Comparison of ENCODE assay signal across 20 cellular contexts in genomic region chr1:117675907-117676430, GRCh38.
DNase-seq lines count a peak whose midpoint lies in the region; ATAC-seq and TF ChIP-seq lines count a peak whose summit lies in the region.
"Had no signal": no experiment of that assay in that cellular context is flagged by ENCODE, and none has a peak within 500 bp of the region (broad histone marks: within the 10 kb centered on the region; RNA-seq: fewer than 3 reads in every experiment).

No MANE protein-coding gene starts in this region.

- no peak overlapping the region for H2AK9ac ChIP-seq in IMR-90 (replicated peaks; ENCODE audit: low read depth, low read length, poor library complexity)

- H3K36me3 ChIP-seq in IMR-90 (ENCODE audit: control insufficient read depth, insufficient read depth, low read length) = no peaks in the 10 kb centered on the region
- no peaks in the 10 kb centered on the region for H3K36me3 ChIP-seq in testis (ENCODE audit: low read depth, missing control alignments)
- H3K36me3 ChIP-seq: BLaER1 had no signal

- H3K4me1 Mint-ChIP-seq in MCF 10A (ENCODE audit: insufficient read depth, unreplicated experiment) = no peaks in the 10 kb centered on the region
- peaks cover 11 to 17% of the 10 kb centered on the region in 2 donors for H3K4me1 Mint-ChIP-seq in effector memory CD8-positive, alpha-beta T cell (ENCODE audit: low read depth in 2 of 2)

- TF ChIP-seq RAD21 in IMR-90 (IDR thresholded peaks at IDR 0.05; ENCODE audit: low read length) = no peak

- peaks cover 15% of the 10 kb centered on the region for H3K9me1 ChIP-seq in IMR-90 (ENCODE audit: insufficient read depth, low read length)

- peaks cover 10% of the 10 kb centered on the region for H3K27me3 Mint-ChIP-seq in MCF 10A (ENCODE audit: insufficient read depth, unreplicated experiment)
- no peaks in the 10 kb centered on the region for H3K27me3 Mint-ChIP-seq in effector memory CD8-positive, alpha-beta T cell

- WGBS in IMR-90 (ENCODE audit: extremely low coverage in 2 of 2, insufficient read length in 1 of 2), 2 experiments = 90% methylated on average over 2 of the region's 3 CpGs; no CpG with 5 or more reads in 1 of the 2 experiments
- WGBS in testis, 2 donors = 53 to 63% methylated on average over 3 of the region's 3 CpGs

- H3K14ac ChIP-seq in IMR-90 (replicated peaks; ENCODE audit: low read depth, low read length) = no peak overlapping the region

- H3K23ac ChIP-seq in IMR-90 (ENCODE audit: low read depth, low read length) = no peak overlapping the region

- H3K27ac ChIP-seq in IMR-90 (ENCODE audit: insufficient read depth, low read length) = no peak overlapping the region
- H3K27ac ChIP-seq in testis = no peak overlapping the region
- H3K27ac ChIP-seq: BLaER1, GM23248 had no signal

- H2BK20ac ChIP-seq in IMR-90 (ENCODE audit: low read depth, low read length) = no peak overlapping the region

- no peak for ATAC-seq in IMR-90 (ENCODE audit: low read depth)
- ATAC-seq in HG02610 (IDR thresholded peaks at IDR 0.05; ENCODE audit: unreplicated experiment) = no peak
- ATAC-seq in effector memory CD8-positive, alpha-beta T cell (replicated peaks) = no peak
- ATAC-seq: HCT116, PC-3 had no signal

- TF ChIP-seq CTCF in IMR-90 (conservative IDR thresholded peaks at IDR 0.05; ENCODE audit: low read depth, low read length) = no peak
- TF ChIP-seq CTCF in testis (IDR thresholded peaks at IDR 0.05) = no peak
- TF ChIP-seq CTCF in MCF 10A (IDR thresholded peaks at IDR 0.05; ENCODE audit: unreplicated experiment) = no peak

- no peak overlapping the region for H3K9ac ChIP-seq in IMR-90 (ENCODE audit: low read depth, low read length)
- H3K9ac ChIP-seq: BLaER1, GM23248 had no signal

- H3K4me3 ChIP-seq in IMR-90 (ENCODE audit: insufficient read depth, low read depth, low read length) = no peak overlapping the region
- H3K4me3 ChIP-seq in testis = no peak overlapping the region
- H3K4me3 ChIP-seq: BLaER1, GM12878, GM23248 had no signal

- H2BK5ac ChIP-seq in IMR-90 (ENCODE audit: low read depth, low read length, poor library complexity, severe bottlenecking) = no peak overlapping the region

- no peak overlapping the region for H3K56ac ChIP-seq in IMR-90 (ENCODE audit: extremely low read depth, insufficient read depth, low read length)

- H2AFZ ChIP-seq in IMR-90 (replicated peaks; ENCODE audit: low read length, poor library complexity) = no peak overlapping the region
- H2AFZ ChIP-seq: GM23248 had no signal

- no peak overlapping the region for H2BK120ac ChIP-seq in IMR-90 (ENCODE audit: low read depth, low read length)

- POLR2A ChIA-PET in IMR-90 (lab: Charles Lee; ENCODE audit: unreplicated experiment) (no interaction called here), MCF 10A (lab: Yijun Ruan, JAX) (interaction anchor here (0.6 to 1.0 kb wide), 4 partner anchors 20 to 1191 kb away, joined by 3 to 4 read pairs (median 3); no protein-coding TSS in a partner anchor)

- H3K4me3 Mint-ChIP-seq in MCF 10A (ENCODE audit: unreplicated experiment) = no peak overlapping the region
- H3K4me3 Mint-ChIP-seq in effector memory CD8-positive, alpha-beta T cell = no peak overlapping the region
- H3K4me3 Mint-ChIP-seq: CD8-positive, alpha-beta memory T cell had no signal

- no peaks in the 10 kb centered on the region; the same call in 1 of the 2 replicates for H4K20me1 ChIP-seq in IMR-90 (ENCODE audit: insufficient read depth, low read length)
- H4K20me1 ChIP-seq: BLaER1 had no signal

- no peak overlapping the region for H3K18ac ChIP-seq in IMR-90 (ENCODE audit: low read depth, low read length)

- intact Hi-C loops in IMR-90 (cut with micrococcal nuclease) = no loop called here
- intact Hi-C loops in testis (cut with DNase I; ENCODE audit: low total_unique reads) = no loop called here
- intact Hi-C loops in MCF 10A (cut with micrococcal nuclease) = loop anchor here (5.0 to 10.0 kb wide), 2 partner anchors 141 to 164 kb away; no protein-coding TSS in a partner anchor

- H4K5ac ChIP-seq in IMR-90 (ENCODE audit: low read depth, low read length) = no peak overlapping the region

- H3K9me3 Mint-ChIP-seq in MCF 10A (ENCODE audit: unreplicated experiment) = no peaks in the 10 kb centered on the region
- no peaks in the 10 kb centered on the region for H3K9me3 Mint-ChIP-seq in effector memory CD8-positive, alpha-beta T cell
- H3K9me3 Mint-ChIP-seq: CD8-positive, alpha-beta memory T cell had no signal

- in situ Hi-C loops in IMR-90 (cut with MboI; ENCODE audit: low sequenced_read_pairs) = no loop called here

- no peak overlapping the region for H3K4me2 ChIP-seq in IMR-90 (ENCODE audit: low read depth, low read length)
- H3K4me2 ChIP-seq: BLaER1 had no signal

- dilution Hi-C loops in IMR-90 (cut with HindIII; ENCODE audit: low sequenced_read_pairs, unreplicated experiment) = no loop called here

- H3K4ac ChIP-seq in IMR-90 (ENCODE audit: low read depth, low read length) = peak overlapping the region; percentile 8; the same call in 1 of the 2 replicates

- H3K36me3 Mint-ChIP-seq in MCF 10A (ENCODE audit: insufficient read depth, unreplicated experiment) = no peaks in the 10 kb centered on the region
- no peaks in the 10 kb centered on the region for H3K36me3 Mint-ChIP-seq in effector memory CD8-positive, alpha-beta T cell (ENCODE audit: insufficient read depth)
- H3K36me3 Mint-ChIP-seq: CD8-positive, alpha-beta memory T cell had no signal

- TF ChIP-seq POLR2A in IMR-90 (IDR thresholded peaks at IDR 0.05; ENCODE audit: low read depth, low read length) = no peak
- TF ChIP-seq POLR2A in testis (IDR thresholded peaks at IDR 0.05) = no peak

- H3K9me3 ChIP-seq in IMR-90 (ENCODE audit: control insufficient read depth, insufficient read depth, low read length) = no peaks in the 10 kb centered on the region
- H3K9me3 ChIP-seq in testis = no peaks in the 10 kb centered on the region
- H3K9me3 ChIP-seq: BLaER1 had no signal

- CTCF ChIA-PET in IMR-90 (lab: Yijun Ruan, JAX) (no interaction called here), MCF 10A (lab: Yijun Ruan, JAX) (interaction anchor here (0.5 to 1.1 kb wide), 4 partner anchors 19 to 621 kb away, joined by 3 to 4 read pairs (median 4); no protein-coding TSS in a partner anchor)

- H3K79me1 ChIP-seq in IMR-90 (ENCODE audit: low read depth in 1 of 2, low read length in 2 of 2) = no peaks in the 10 kb centered on the region

- DNase-seq in IMR-90 = no peak
- DNase-seq in foreskin melanocyte = peak; percentile 32
- DNase-seq in islet precursor cell = peak; percentile 22
- peak; percentile 36 for DNase-seq in testis
- DNase-seq in MCF 10A (ENCODE audit: unreplicated experiment) = no peak
- DNase-seq in effector memory CD8-positive, alpha-beta T cell = no peak
- DNase-seq: CD8-positive, alpha-beta memory T cell; DMS 273 treated with DMSO at 0.1 percent for 48 hours; GDM1; GM23248; KBM-7; NCI-H1436; NCI-H2029; NCI-H446 treated with DMSO at 0.1 percent for 48 hours; NCI-H774; PC-3 had no signal

- no peak overlapping the region for H4K91ac ChIP-seq in IMR-90 (ENCODE audit: insufficient read depth, low read depth, low read length)

- H3K27me3 ChIP-seq in IMR-90 (ENCODE audit: control insufficient read depth, insufficient read depth, low read length) (no peaks in the 10 kb centered on the region), testis (no peaks in the 10 kb centered on the region)
- H3K27me3 ChIP-seq: BLaER1 had no signal

- H3K4me1 ChIP-seq in IMR-90 (ENCODE audit: control insufficient read depth, insufficient read depth, low read length) = peaks cover 12% of the 10 kb centered on the region
- H3K4me1 ChIP-seq in testis = peaks cover 10% of the 10 kb centered on the region

- no TSS peak for BruUV-seq in IMR-90 (replicated peaks; lab: Mats Ljungman, UMichigan)
- no TSS peak for BruUV-seq in MCF 10A (replicated peaks; lab: Mats Ljungman, UMichigan)

- no peak overlapping the region for H2BK15ac ChIP-seq in IMR-90 (ENCODE audit: low read depth, low read length)

- H4K8ac ChIP-seq in IMR-90 (ENCODE audit: low read depth in 2 of 2, low read length in 2 of 2) = no peak overlapping the region

- H2AK5ac ChIP-seq in IMR-90 (ENCODE audit: low read depth, low read length) = peak overlapping the region; percentile 20; the same call in 1 of the 2 replicates

- no peak overlapping the region for H3K27ac Mint-ChIP-seq in MCF 10A (ENCODE audit: low read depth, unreplicated experiment)
- H3K27ac Mint-ChIP-seq in effector memory CD8-positive, alpha-beta T cell = no peak overlapping the region

TF ChIP-seq in IMR-90, 13 proteins besides CTCF, POLR2A, EP300 and RAD21:
- TF ChIP-seq MAFK (IDR thresholded peaks at IDR 0.05; ENCODE audit: low read depth, low read length) (no peak), USF2 (IDR thresholded peaks at IDR 0.05; ENCODE audit: low read depth, low read length) (no peak), CHD1 (IDR thresholded peaks at IDR 0.05; ENCODE audit: low read depth, low read length) (no peak), CEBPB (IDR thresholded peaks at IDR 0.05; ENCODE audit: low read depth, low read length) (no peak)

Comparison
In these comparisons a context has a peak if more than half of its experiments do, and no peak if none do; other contexts are left out.
1. DNase-seq: peak in foreskin melanocyte (single experiment), islet precursor cell (single experiment) and testis (single experiment); none in IMR-90 (single experiment), MCF 10A (single experiment) and effector memory CD8-positive, alpha-beta T cell (0 of 3).